Comparison of ENCODE assay signal across 19 cellular contexts in genomic region chr11:130214861-130215530, GRCh38. TPM values are rescaled to one million over a fixed set of nuclear protein-coding genes. Genes with fewer than 3 reads are reported as not detected.
"Had no signal": no experiment of that assay in that cellular context is flagged by ENCODE, and none has a peak within 500 bp of the region (broad histone marks: within the 10 kb centered on the region; RNA-seq: fewer than 3 reads in every experiment).

No MANE protein-coding gene starts in this region.

- H3K4me3 Mint-ChIP-seq: activated CD4-positive, alpha-beta T cell treated with anti-CD3 and anti-CD28 coated beads, Interleukin-2, amount 10 ng/mL, durations not matched to agents 7 days and 5 days; activated naive CD8-positive, alpha-beta T cell treated with anti-CD3 and anti-CD28 coated beads for 36 hours; central memory CD8-positive, alpha-beta T cell; memory B cell; natural killer cell had no signal

- H3K27ac Mint-ChIP-seq: activated CD4-positive, alpha-beta T cell treated with anti-CD3 and anti-CD28 coated beads, Interleukin-2, amount 10 ng/mL, durations not matched to agents 7 days and 5 days; activated naive CD8-positive, alpha-beta T cell treated with anti-CD3 and anti-CD28 coated beads for 36 hours; memory B cell; natural killer cell; progenitor cell of endocrine pancreas had no signal

- H3K27me3 ChIP-seq: body of pancreas, left lung, suprapubic skin, upper lobe of left lung had no signal

- H3K36me3 ChIP-seq: heart left ventricle, left lung, suprapubic skin, upper lobe of left lung had no signal

- H3K27me3 Mint-ChIP-seq: activated CD4-positive, alpha-beta T cell treated with anti-CD3 and anti-CD28 coated beads, Interleukin-2, amount 10 ng/mL, durations not matched to agents 7 days and 5 days; activated naive CD8-positive, alpha-beta T cell treated with anti-CD3 and anti-CD28 coated beads for 36 hours; memory B cell; progenitor cell of endocrine pancreas had no signal

- H3K27ac ChIP-seq: body of pancreas, epithelial cell of prostate, heart left ventricle, left lung, suprapubic skin, upper lobe of left lung had no signal

- DNase-seq: activated CD4-positive, alpha-beta T cell treated with anti-CD3 and anti-CD28 coated beads, Interleukin-2, amount 10 ng/mL, durations not matched to agents 7 days and 5 days; activated naive CD8-positive, alpha-beta T cell treated with anti-CD3 and anti-CD28 coated beads for 36 hours; amygdala; effector memory CD4-positive, alpha-beta T cell; natural killer cell; right cardiac atrium; small intestine; stimulated activated CD4-positive, alpha-beta T cell treated with anti-CD3 and anti-CD28 coated beads, Interleukin-4, amount 100 ng/mL, for 24 hours; stimulated activated naive CD4-positive, alpha-beta T cell treated with Interleukin-2 at 50 U/mL for 16 hours had no signal

- H3K9me3 ChIP-seq: body of pancreas, heart left ventricle, left lung, suprapubic skin, upper lobe of left lung had no signal

- H3K4me1 Mint-ChIP-seq: activated CD4-positive, alpha-beta T cell treated with anti-CD3 and anti-CD28 coated beads, Interleukin-2, amount 10 ng/mL, durations not matched to agents 7 days and 5 days; activated naive CD8-positive, alpha-beta T cell treated with anti-CD3 and anti-CD28 coated beads for 36 hours; central memory CD8-positive, alpha-beta T cell; natural killer cell had no signal

- H3K4me3 ChIP-seq: body of pancreas, heart left ventricle, left lung, suprapubic skin, upper lobe of left lung had no signal

- H3K36me3 Mint-ChIP-seq: activated naive CD8-positive, alpha-beta T cell treated with anti-CD3 and anti-CD28 coated beads for 36 hours; memory B cell; natural killer cell had no signal

- ATAC-seq: body of pancreas, heart left ventricle, left lung, natural killer cell had no signal

- H3K9me3 Mint-ChIP-seq: activated CD4-positive, alpha-beta T cell treated with anti-CD3 and anti-CD28 coated beads, Interleukin-2, amount 10 ng/mL, durations not matched to agents 7 days and 5 days; activated naive CD8-positive, alpha-beta T cell treated with anti-CD3 and anti-CD28 coated beads for 36 hours; central memory CD8-positive, alpha-beta T cell; memory B cell; natural killer cell had no signal

RNA-seq across cellular contexts. Expression of gene ST14, which starts 55.4 kb away (rescaled TPM):
- total RNA-seq: activated CD4-positive, alpha-beta T cell treated with anti-CD3 and anti-CD28 coated beads, Interleukin-2, amount 10 ng/mL, durations not matched to agents 7 days and 5 days; frontal cortex had no signal
